ENCODE assay signal across 1 cellular context in the genomic region with DNA sequence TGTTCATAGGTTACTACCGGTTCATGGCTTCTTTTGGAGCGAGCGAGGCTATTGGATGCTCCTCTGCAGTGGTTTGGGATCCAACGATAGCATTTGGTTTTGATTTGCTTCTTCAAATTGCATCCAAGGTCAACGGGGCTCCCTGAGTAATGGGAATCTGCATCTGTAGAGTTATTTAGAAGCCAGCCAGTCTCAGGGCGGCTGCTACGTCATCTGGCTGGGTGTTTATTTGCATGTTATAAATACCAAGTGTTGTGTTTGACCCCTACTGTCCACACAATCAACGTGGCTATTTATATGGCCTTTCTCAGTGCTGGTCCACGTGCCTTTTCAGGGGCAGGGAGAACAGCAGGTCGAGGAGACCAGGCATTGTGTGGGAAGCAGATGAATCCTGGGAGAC.
TF ChIP-seq lines count a peak whose summit lies in the region.

No MANE protein-coding gene starts in this region.

TF ChIP-seq in WTC11, 78 proteins besides CTCF, POLR2A, EP300 and RAD21 (continued from another document):
- TF ChIP-seq, protein P1, sequence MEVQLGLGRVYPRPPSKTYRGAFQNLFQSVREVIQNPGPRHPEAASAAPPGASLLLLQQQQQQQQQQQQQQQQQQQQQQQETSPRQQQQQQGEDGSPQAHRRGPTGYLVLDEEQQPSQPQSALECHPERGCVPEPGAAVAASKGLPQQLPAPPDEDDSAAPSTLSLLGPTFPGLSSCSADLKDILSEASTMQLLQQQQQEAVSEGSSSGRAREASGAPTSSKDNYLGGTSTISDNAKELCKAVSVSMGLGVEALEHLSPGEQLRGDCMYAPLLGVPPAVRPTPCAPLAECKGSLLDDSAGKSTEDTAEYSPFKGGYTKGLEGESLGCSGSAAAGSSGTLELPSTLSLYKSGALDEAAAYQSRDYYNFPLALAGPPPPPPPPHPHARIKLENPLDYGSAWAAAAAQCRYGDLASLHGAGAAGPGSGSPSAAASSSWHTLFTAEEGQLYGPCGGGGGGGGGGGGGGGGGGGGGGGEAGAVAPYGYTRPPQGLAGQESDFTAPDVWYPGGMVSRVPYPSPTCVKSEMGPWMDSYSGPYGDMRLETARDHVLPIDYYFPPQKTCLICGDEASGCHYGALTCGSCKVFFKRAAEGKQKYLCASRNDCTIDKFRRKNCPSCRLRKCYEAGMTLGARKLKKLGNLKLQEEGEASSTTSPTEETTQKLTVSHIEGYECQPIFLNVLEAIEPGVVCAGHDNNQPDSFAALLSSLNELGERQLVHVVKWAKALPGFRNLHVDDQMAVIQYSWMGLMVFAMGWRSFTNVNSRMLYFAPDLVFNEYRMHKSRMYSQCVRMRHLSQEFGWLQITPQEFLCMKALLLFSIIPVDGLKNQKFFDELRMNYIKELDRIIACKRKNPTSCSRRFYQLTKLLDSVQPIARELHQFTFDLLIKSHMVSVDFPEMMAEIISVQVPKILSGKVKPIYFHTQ (CRISPR knock-in tag; IDR thresholded peaks at IDR 0.05), result no peak
- TF ChIP-seq NFYB (CRISPR knock-in tag; conservative IDR thresholded peaks at IDR 0.05; ENCODE audit: low read depth) (no peak), ZNF219 (CRISPR knock-in tag; IDR thresholded peaks at IDR 0.05; ENCODE audit: borderline replicate concordance) (no peak)
- TF ChIP-seq, protein P2, sequence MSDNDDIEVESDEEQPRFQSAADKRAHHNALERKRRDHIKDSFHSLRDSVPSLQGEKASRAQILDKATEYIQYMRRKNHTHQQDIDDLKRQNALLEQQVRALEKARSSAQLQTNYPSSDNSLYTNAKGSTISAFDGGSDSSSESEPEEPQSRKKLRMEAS (CRISPR knock-in tag; IDR thresholded peaks at IDR 0.05), result no peak
TF ChIP-seq in WTC11: peak in this region for 0.
